In genomic region chr1:156659994-156660751, GRCh38 we compare ENCODE assay signal across 8 cellular contexts. TPM values are rescaled to one million over a fixed set of nuclear protein-coding genes. Genes with fewer than 3 reads are reported as not detected.
A peak's percentile ranks its signal among the peaks of the same experiment; 100 is the strongest.
DNase-seq lines count a peak whose midpoint lies in the region; ATAC-seq and TF ChIP-seq lines count a peak whose summit lies in the region.

No MANE protein-coding gene starts in this region.

- H3K4me3 ChIP-seq in ascending aorta (peak overlapping the region in 1 of 2 donors; percentile 27), retinal pigment epithelial cell (ENCODE audit: low read length) (peak overlapping the region; percentile 45)

- no peaks in the 10 kb centered on the region for H3K9me3 ChIP-seq in ascending aorta

- DNase-seq in NCI-H1930 (lab: John Stamatoyannopoulos, UW) (peak; percentile 95 to 98), T-helper 22 cell (ENCODE audit: low read depth) (peak; percentile 72), ascending aorta (ENCODE audit: low spot score in 2 of 2) (peak; percentile 86 to 99), hepatic stellate cell (ENCODE audit: low spot score) (peak; percentile 100), retinal pigment epithelial cell (ENCODE audit: low read depth) (peak; percentile 77)

- H3K27ac ChIP-seq in ascending aorta: peak overlapping the region; percentile 88 to 90

- intact Hi-C loops in ascending aorta (cut with DNase I): loop anchor here (1.0 to 5.0 kb wide), 5 partner anchors 18 to 203 kb away; partner anchors contain the start of genes CRABP2 and MEF2D

- TF ChIP-seq CTCF in ascending aorta (IDR thresholded peaks at IDR 0.05): peak; percentile 99 to 100 (median 99)
- TF ChIP-seq CTCF in retinal pigment epithelial cell (conservative IDR thresholded peaks at IDR 0.05; ENCODE audit: low read depth, low read length): peak; percentile 97

- ATAC-seq in HG02885 (IDR thresholded peaks at IDR 0.05; ENCODE audit: poor library complexity, unreplicated experiment) (peak; percentile 69), HG03439 (IDR thresholded peaks at IDR 0.05; ENCODE audit: unreplicated experiment) (no peak)

- no peaks in the 10 kb centered on the region for H3K27me3 ChIP-seq in ascending aorta

- peak; percentile 35 for TF ChIP-seq POLR2A in GM10847 (IDR thresholded peaks at IDR 0.05; ENCODE audit: extremely low read depth, insufficient read length)

- peaks cover 50 to 66% of the 10 kb centered on the region in 2 donors for H3K4me1 ChIP-seq in ascending aorta

- no peaks in the 10 kb centered on the region for H3K36me3 ChIP-seq in ascending aorta

RNA-seq across cellular contexts. Expression of gene NES, which starts 17.0 kb away (rescaled TPM):
- total RNA-seq in ascending aorta: 74.1 TPM

RNA-seq across cellular contexts. Expression of gene BCAN, which starts 18.3 kb away (rescaled TPM):
- not detected for total RNA-seq in ascending aorta

RNA-seq across cellular contexts. Expression of gene HAPLN2, which starts 41.0 kb away (rescaled TPM):
- 1.4 TPM for total RNA-seq in ascending aorta

RNA-seq across cellular contexts. Expression of gene CRABP2, which starts 45.2 kb away (rescaled TPM):
- total RNA-seq in ascending aorta: not detected

RNA-seq across cellular contexts. Expression of gene GPATCH4, which starts 58.9 kb away (rescaled TPM):
- total RNA-seq in ascending aorta: 29.4 TPM
